In the genomic region with DNA sequence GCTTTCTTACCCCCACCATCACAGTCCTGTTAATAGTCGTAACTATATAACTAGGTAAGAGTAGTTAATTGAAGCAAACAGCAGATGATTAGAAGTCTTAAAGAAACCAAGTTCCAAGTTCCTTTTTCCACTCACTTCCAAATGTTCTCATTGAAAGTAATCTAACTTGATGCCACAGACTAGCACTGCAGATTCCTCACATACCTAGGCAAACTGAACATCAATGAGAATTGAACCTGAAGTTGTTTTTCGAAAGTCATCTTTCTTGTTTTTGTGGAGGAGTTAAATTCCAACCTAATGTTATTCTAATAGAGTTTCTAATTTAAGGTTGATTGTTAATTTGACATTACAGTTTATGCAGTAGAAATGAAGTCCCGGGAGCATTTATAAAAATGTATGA, we compare ENCODE assay signal across 15 cellular contexts. TPM values are rescaled to one million over a fixed set of nuclear protein-coding genes. Genes with fewer than 3 reads are reported as not detected.
"Had no signal": no experiment of that assay in that cellular context is flagged by ENCODE, and none has a peak within 500 bp of the region (broad histone marks: within the 10 kb centered on the region; RNA-seq: fewer than 3 reads in every experiment).

No MANE protein-coding gene starts in this region.

- H3K27me3 ChIP-seq: adrenal gland, body of pancreas, testis had no signal

- DNase-seq: activated CD4-positive, alpha-beta memory T cell treated with anti-CD3 and anti-CD28 coated beads, Interleukin-2, amount 10 ng/mL, durations not matched to agents 7 days and 5 days; activated CD4-positive, alpha-beta T cell treated with anti-CD3 and anti-CD28 coated beads for 36 hours; activated effector memory CD4-positive, alpha-beta T cell treated with anti-CD3 and anti-CD28 coated beads, Interleukin-2, amount 50 U/mL, for 16 hours; activated T-cell treated with anti-CD3 and anti-CD28 coated beads, Interleukin-2, amount 50 U/mL, for 4 hours; adrenal gland; body of pancreas; caudate nucleus; foreskin keratinocyte; heart left ventricle; mammary epithelial cell; occipital lobe; right lobe of liver; T-helper 17 cell; testis; WERI-Rb-1 had no signal

- H3K9me3 ChIP-seq: adrenal gland, body of pancreas, heart left ventricle, right lobe of liver, testis had no signal

- H3K27ac ChIP-seq: adrenal gland, body of pancreas, foreskin keratinocyte, right lobe of liver, WERI-Rb-1 had no signal

- H3K36me3 ChIP-seq: adrenal gland, heart left ventricle, right lobe of liver, WERI-Rb-1 had no signal

- H3K4me1 ChIP-seq: foreskin keratinocyte had no signal

- H3K4me3 ChIP-seq: adrenal gland, body of pancreas, heart left ventricle, right lobe of liver, testis had no signal

RNA-seq across cellular contexts. Expression of gene PRKG1, which starts 5.5 kb away (rescaled TPM):
- total RNA-seq: activated CD4-positive, alpha-beta memory T cell treated with anti-CD3 and anti-CD28 coated beads, Interleukin-2, amount 10 ng/mL, durations not matched to agents 7 days and 5 days; activated CD4-positive, alpha-beta T cell treated with anti-CD3 and anti-CD28 coated beads for 36 hours had no signal
